Comparison of ENCODE assay signal across 9 cellular contexts in genomic region chr12:44885902-44886301, GRCh38. TPM values are rescaled to one million over a fixed set of nuclear protein-coding genes. Genes with fewer than 3 reads are reported as not detected.
"Had no signal": no experiment of that assay in that cellular context is flagged by ENCODE, and none has a peak within 500 bp of the region (broad histone marks: within the 10 kb centered on the region; RNA-seq: fewer than 3 reads in every experiment).

No MANE protein-coding gene starts in this region.

- H3K4me3 Mint-ChIP-seq: IgD-negative memory B cell had no signal

- H3K27ac ChIP-seq: HL-60, KMS-11 had no signal

- H3K4me3 ChIP-seq: K562 had no signal

- H3K27ac Mint-ChIP-seq: IgD-negative memory B cell had no signal

- ATAC-seq: HepG2, K562 had no signal

- H3K9ac ChIP-seq: KMS-11 had no signal

- DNase-seq: IMR-90, KBM-7, KG1 had no signal

RNA-seq across cellular contexts. Expression of gene NELL2, which starts 9.8 kb away (rescaled TPM):
- total RNA-seq: HT-29 had no signal
